ENCODE assay signal across 8 cellular contexts in the genomic region with DNA sequence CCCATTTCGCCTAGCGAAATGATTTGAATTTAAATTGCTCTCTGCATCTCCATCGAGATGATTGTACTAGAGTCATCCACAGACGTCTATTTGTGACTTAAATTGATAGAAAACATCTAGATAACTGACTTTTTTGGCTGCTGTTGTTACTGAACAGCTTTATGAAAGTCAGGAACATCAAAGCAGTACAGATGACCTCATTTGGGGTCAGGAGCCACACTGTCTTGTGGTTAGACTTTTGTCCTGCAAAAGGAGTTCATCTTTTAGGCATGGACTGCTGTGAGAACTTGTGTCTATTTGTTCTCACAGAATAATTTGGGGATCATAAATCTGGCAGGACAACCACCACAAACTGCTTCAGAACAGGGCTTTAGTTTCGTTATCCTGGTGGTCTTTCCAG.
A peak's percentile ranks its signal among the peaks of the same experiment; 100 is the strongest.
DNase-seq lines count a peak whose midpoint lies in the region; ATAC-seq and TF ChIP-seq lines count a peak whose summit lies in the region.
"Not testable (repeated sequence)": the region's sequence is repeated elsewhere in the genome, so short reads cannot be mapped to it uniquely, and the experiment has no call there.

No MANE protein-coding gene starts in this region.

- H3K27me3 ChIP-seq in DND-41 (ENCODE audit: insufficient read depth, low read length, poor library complexity), result not testable (repeated sequence)

- not testable (repeated sequence) for H4K20me1 ChIP-seq in DND-41 (ENCODE audit: insufficient read depth, low read length)

- H3K79me2 ChIP-seq in DND-41 (ENCODE audit: insufficient read depth, low read length), result not testable (repeated sequence)

- not testable (repeated sequence) for H3K4me3 ChIP-seq in DND-41 (ENCODE audit: low read depth in 1 of 2, low read length in 2 of 2)

- not testable (repeated sequence) for H3K4me1 ChIP-seq in DND-41 (ENCODE audit: insufficient read depth, low read length)

- not testable (repeated sequence) for TF ChIP-seq CTCF in DND-41 (IDR thresholded peaks at IDR 0.05; ENCODE audit: borderline replicate concordance, extremely low read depth, low read length, poor library complexity, severe bottlenecking)

- DNase-seq in DND-41, result not testable (repeated sequence)

- not testable (repeated sequence) for H3K9ac ChIP-seq in DND-41 (ENCODE audit: low read depth, low read length)

- H3K9me3 ChIP-seq in DND-41 (ENCODE audit: insufficient read depth, low read length, severe bottlenecking), result not testable (repeated sequence)

- H3K27ac ChIP-seq in DND-41 (ENCODE audit: low read length), result not testable (repeated sequence)

- H3K4me2 ChIP-seq in DND-41 (ENCODE audit: insufficient read depth, low read length), result not testable (repeated sequence)

- H2AFZ ChIP-seq in DND-41 (ENCODE audit: low read depth, low read length), result not testable (repeated sequence)

- H3K36me3 ChIP-seq in DND-41 (ENCODE audit: insufficient read depth, low read length), result not testable (repeated sequence)

- 0 out of 3 replicates have a peak, but pooled peaks have one; percentile 27 for ATAC-seq in DND-41 (ENCODE audit: insufficient read depth, low read depth)
- peak; percentile 20 for ATAC-seq in GM18519 (IDR thresholded peaks at IDR 0.05; ENCODE audit: low FRiP score, unreplicated experiment)
- peak; percentile 20 for ATAC-seq in GM19043 (IDR thresholded peaks at IDR 0.05; ENCODE audit: low read depth, unreplicated experiment)
- ATAC-seq in GM21360 (IDR thresholded peaks at IDR 0.05; ENCODE audit: unreplicated experiment), result peak; percentile 26
- ATAC-seq in HG02588 (IDR thresholded peaks at IDR 0.05; ENCODE audit: unreplicated experiment), result peak; percentile 35
- peak; percentile 20 for ATAC-seq in HG02973 (IDR thresholded peaks at IDR 0.05; ENCODE audit: unreplicated experiment)
- ATAC-seq in HG03175 (IDR thresholded peaks at IDR 0.05; ENCODE audit: unreplicated experiment), result peak; percentile 25
- peak; percentile 34 for ATAC-seq in HG03565 (IDR thresholded peaks at IDR 0.05; ENCODE audit: unreplicated experiment)
